17 cellular contexts compared by ENCODE assay signal in the genomic region with DNA sequence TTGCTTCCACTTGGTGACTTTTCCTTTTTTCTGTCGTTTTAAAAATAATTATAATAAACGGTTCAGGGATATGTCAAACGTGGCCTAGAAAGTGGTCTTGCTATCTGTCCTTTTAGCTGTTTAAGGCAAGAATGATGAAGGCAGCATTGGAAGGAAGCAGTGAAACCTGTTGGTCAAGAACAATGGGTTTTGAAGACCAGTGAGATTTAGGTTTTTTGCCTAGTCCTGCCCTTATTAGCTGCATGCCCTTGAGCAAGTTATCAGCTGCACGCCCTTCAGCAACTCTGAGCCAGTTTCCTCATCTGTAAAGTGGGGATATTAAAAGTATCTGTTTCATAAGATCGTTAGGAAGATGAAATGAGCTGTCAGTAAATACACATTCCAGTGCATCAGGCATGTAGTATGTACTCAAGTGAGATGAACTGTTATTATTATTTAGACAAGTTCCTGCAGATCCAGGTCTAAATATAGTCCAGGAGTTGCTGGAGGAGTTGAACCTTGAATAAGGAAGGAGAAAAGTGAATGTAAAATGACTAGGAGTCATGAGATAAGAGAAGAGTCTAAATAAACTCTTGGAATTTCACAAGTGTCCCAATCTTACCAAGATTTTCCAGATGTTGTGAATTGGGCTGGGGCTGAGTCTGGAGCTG.
DNase-seq lines count a peak whose midpoint lies in the region; ATAC-seq and TF ChIP-seq lines count a peak whose summit lies in the region.
"Had no signal": no experiment of that assay in that cellular context is flagged by ENCODE, and none has a peak within 500 bp of the region (broad histone marks: within the 10 kb centered on the region; RNA-seq: fewer than 3 reads in every experiment).

No MANE protein-coding gene starts in this region.

- H3K27me3 Mint-ChIP-seq in activated CD4-positive, alpha-beta T cell treated with anti-CD3 and anti-CD28 coated beads, Interleukin-2, amount 10 ng/mL, durations not matched to agents 24 days and 14 days, result peaks cover 44% of the 10 kb centered on the region
- H3K27me3 Mint-ChIP-seq in Caco-2 (ENCODE audit: insufficient read depth, unreplicated experiment), result peaks cover 16% of the 10 kb centered on the region

- DNase-seq in activated CD4-positive, alpha-beta T cell treated with anti-CD3 and anti-CD28 coated beads, Interleukin-2, amount 10 ng/mL, durations not matched to agents 24 days and 14 days, result peak; percentile 25
- DNase-seq in activated CD4-positive, alpha-beta T cell treated with anti-CD3 and anti-CD28 coated beads for 48 hours, result no peak
- peak; percentile 81 for DNase-seq in epithelial cell of esophagus (ENCODE audit: low read depth)
- peak; percentile 77 to 88 for DNase-seq in foreskin keratinocyte
- no peak for DNase-seq in stimulated activated CD4-positive, alpha-beta T cell treated with anti-CD3 and anti-CD28 coated beads, Interleukin-1b, Interleukin-23, amount 100 ng/mL, for 48 hours
- no peak for DNase-seq in Caco-2
- DNase-seq: AML-193; CD4-positive, alpha-beta T cell; DMS153; DMS79; GF-D8; GOT3; H9 had no signal

- no TSS peak for BruUV-seq in Caco-2 (replicated peaks; lab: Mats Ljungman, UMichigan)

- H3K4me3 ChIP-seq in epithelial cell of esophagus (ENCODE audit: low read length) (no peak overlapping the region), Caco-2 (ENCODE audit: low read depth, low read length) (no peak overlapping the region)
- H3K4me3 ChIP-seq: A549 had no signal

- H3K9me3 Mint-ChIP-seq in activated CD4-positive, alpha-beta T cell treated with anti-CD3 and anti-CD28 coated beads, Interleukin-2, amount 10 ng/mL, durations not matched to agents 24 days and 14 days, result no peaks in the 10 kb centered on the region
- no peaks in the 10 kb centered on the region for H3K9me3 Mint-ChIP-seq in Caco-2 (ENCODE audit: unreplicated experiment)
- H3K9me3 Mint-ChIP-seq: CD4-positive, alpha-beta T cell; H9 had no signal

- ATAC-seq in foreskin keratinocyte (peak; percentile 71), HG03159 (IDR thresholded peaks at IDR 0.05; ENCODE audit: unreplicated experiment) (no peak)
- ATAC-seq: A549 had no signal

- H3K4me1 Mint-ChIP-seq in activated CD4-positive, alpha-beta T cell treated with anti-CD3 and anti-CD28 coated beads, Interleukin-2, amount 10 ng/mL, durations not matched to agents 24 days and 14 days, result no peaks in the 10 kb centered on the region
- no peaks in the 10 kb centered on the region for H3K4me1 Mint-ChIP-seq in Caco-2 (ENCODE audit: low read depth, unreplicated experiment)

- H3K36me3 Mint-ChIP-seq in activated CD4-positive, alpha-beta T cell treated with anti-CD3 and anti-CD28 coated beads, Interleukin-2, amount 10 ng/mL, durations not matched to agents 24 days and 14 days (ENCODE audit: low read depth), result no peaks in the 10 kb centered on the region
- no peaks in the 10 kb centered on the region for H3K36me3 Mint-ChIP-seq in Caco-2 (ENCODE audit: insufficient read depth, unreplicated experiment)

- CTCF ChIA-PET in Caco-2 (lab: Charles Lee), result no interaction called here

- H3K27ac ChIP-seq in foreskin keratinocyte, result no peak overlapping the region
- H3K27ac ChIP-seq: 22Rv1, A549, C4-2B had no signal

- H3K4me3 Mint-ChIP-seq in activated CD4-positive, alpha-beta T cell treated with anti-CD3 and anti-CD28 coated beads, Interleukin-2, amount 10 ng/mL, durations not matched to agents 24 days and 14 days, result no peak overlapping the region
- H3K4me3 Mint-ChIP-seq in Caco-2 (ENCODE audit: unreplicated experiment), result no peak overlapping the region
- H3K4me3 Mint-ChIP-seq: CD4-positive, alpha-beta T cell; H9 had no signal

- H3K9me3 ChIP-seq in Caco-2, result no peaks in the 10 kb centered on the region; the same call in 1 of the 2 replicates
- H3K9me3 ChIP-seq: A549 had no signal

- H3K27me3 ChIP-seq in foreskin keratinocyte, result peaks cover 75% of the 10 kb centered on the region
- no peaks in the 10 kb centered on the region for H3K27me3 ChIP-seq in Caco-2 (replicated peaks; ENCODE audit: control insufficient read depth, insufficient read depth, low read length)

- no peaks in the 10 kb centered on the region for H3K4me1 ChIP-seq in foreskin keratinocyte
- no peaks in the 10 kb centered on the region for H3K4me1 ChIP-seq in Caco-2
- H3K4me1 ChIP-seq: A549 had no signal

- intact Hi-C loops in activated CD4-positive, alpha-beta T cell treated with anti-CD3 and anti-CD28 coated beads, Interleukin-2, amount 10 ng/mL, durations not matched to agents 24 days and 14 days (cut with micrococcal nuclease), result no loop called here
- intact Hi-C loops in Caco-2 (cut with micrococcal nuclease; ENCODE audit: unreplicated experiment), result loop anchor here (5.0 kb wide), 1 partner anchor 93 kb away; the partner anchor contains the start of gene HSD17B12

- H3K27ac Mint-ChIP-seq in activated CD4-positive, alpha-beta T cell treated with anti-CD3 and anti-CD28 coated beads, Interleukin-2, amount 10 ng/mL, durations not matched to agents 24 days and 14 days, result no peak overlapping the region
- no peak overlapping the region for H3K27ac Mint-ChIP-seq in Caco-2 (ENCODE audit: unreplicated experiment)
- H3K27ac Mint-ChIP-seq: CD4-positive, alpha-beta T cell had no signal

- no peak for TF ChIP-seq CTCF in epithelial cell of esophagus (IDR thresholded peaks at IDR 0.05; ENCODE audit: insufficient read depth, low read depth, low read length, missing control alignments)
- no peak for TF ChIP-seq CTCF in foreskin keratinocyte (conservative IDR thresholded peaks at IDR 0.05)
- no peak for TF ChIP-seq CTCF in Caco-2 (IDR thresholded peaks at IDR 0.05; ENCODE audit: insufficient read depth in 1 of 2, low read depth in 1 of 2, low read length in 1 of 2, severe bottlenecking in 1 of 2, unreplicated experiment in 1 of 2)

- no peaks in the 10 kb centered on the region for H3K36me3 ChIP-seq in Caco-2 (ENCODE audit: control insufficient read depth, insufficient read depth, low read length)

- POLR2A ChIA-PET in Caco-2 (lab: Charles Lee), result no interaction called here

Comparison
In these comparisons a context has a peak if more than half of its experiments do, and no peak if none do; other contexts are left out.
1. DNase-seq: peak in activated CD4-positive, alpha-beta T cell treated with anti-CD3 and anti-CD28 coated beads, Interleukin-2, amount 10 ng/mL, durations not matched to agents 24 days and 14 days (single experiment), epithelial cell of esophagus (single experiment) and foreskin keratinocyte (2 of 2); none in activated CD4-positive, alpha-beta T cell treated with anti-CD3 and anti-CD28 coated beads for 48 hours (single experiment), stimulated activated CD4-positive, alpha-beta T cell treated with anti-CD3 and anti-CD28 coated beads, Interleukin-1b, Interleukin-23, amount 100 ng/mL, for 48 hours (single experiment) and Caco-2 (0 of 2).